Comparison of ENCODE assay signal across 11 cellular contexts in genomic region chr1:211734791-211735190, GRCh38. TPM values are rescaled to one million over a fixed set of nuclear protein-coding genes. Genes with fewer than 3 reads are reported as not detected.
DNase-seq lines count a peak whose midpoint lies in the region; ATAC-seq and TF ChIP-seq lines count a peak whose summit lies in the region.
"Had no signal": no experiment of that assay in that cellular context is flagged by ENCODE, and none has a peak within 500 bp of the region (broad histone marks: within the 10 kb centered on the region; RNA-seq: fewer than 3 reads in every experiment).

No MANE protein-coding gene starts in this region.

- peak overlapping the region; percentile 99 for H3K27ac ChIP-seq in Panc1 (ENCODE audit: low read length)
- no peak overlapping the region for H3K27ac ChIP-seq in left lung

- CTCF ChIA-PET in Panc1 (lab: Charles Lee), result interaction anchor here (0.6 to 1.2 kb wide), 3 partner anchors 29 to 205 kb away, joined by 3 to 17 read pairs (median 6); no protein-coding TSS in a partner anchor

- BruUV-seq in Panc1 (replicated peaks; lab: Mats Ljungman, UMichigan), result no TSS peak

- no peak overlapping the region for H3K27ac Mint-ChIP-seq in stimulated activated naive B cell treated with anti-CD40 and anti-IgM and Interleukin-4, amounts not matched to agents 10 μg/mL and 1 μg/mL and 100 μg/mL, for 72 hours

- DNase-seq in COR-L47 (lab: John Stamatoyannopoulos, UW), result peak; percentile 84
- peak; percentile 61 to 86 (median 85) for DNase-seq in NCI-H1417 (lab: John Stamatoyannopoulos, UW)
- no peak for DNase-seq in Panc1 (ENCODE audit: low read depth, low spot score)
- DNase-seq in left lung, result peak in 1 of 2 donors; percentile 43
- DNase-seq in KBM-7, result no peak
- no peak for DNase-seq in NCI-H82 treated with DMSO at 0.1 percent for 48 hours (lab: John Stamatoyannopoulos, UW; ENCODE audit: unreplicated experiment)
- DNase-seq in stimulated activated naive B cell treated with anti-CD40 and anti-IgM and Interleukin-4, amounts not matched to agents 10 μg/mL and 1 μg/mL and 100 μg/mL, for 72 hours, result no peak
- no peak for DNase-seq in ecto neural progenitor cell (ENCODE audit: low spot score)
- DNase-seq: activated CD4-positive, CD25-positive, alpha-beta regulatory T cell; stimulated activated naive CD8-positive, alpha-beta T cell treated with anti-CD3 and anti-CD28 coated beads, Interleukin-15, Interleukin-2, amounts not matched to agents 100 U/mL and 50 U/mL, for 24 hours had no signal

- H3K9me3 ChIP-seq in Panc1 (ENCODE audit: control insufficient read depth, insufficient read depth, low read depth, low read length), result no peaks in the 10 kb centered on the region
- H3K9me3 ChIP-seq in left lung, result no peaks in the 10 kb centered on the region

- intact Hi-C loops in Panc1 (cut with micrococcal nuclease; ENCODE audit: unreplicated experiment) (loop anchor here (2.0 kb wide), 1 partner anchor 36 kb away; no protein-coding TSS in a partner anchor), left lung (cut with DNase I) (no loop called here)

- H3K4me3 Mint-ChIP-seq in stimulated activated naive B cell treated with anti-CD40 and anti-IgM and Interleukin-4, amounts not matched to agents 10 μg/mL and 1 μg/mL and 100 μg/mL, for 72 hours, result no peak overlapping the region

- peaks cover 23 to 28% of the 10 kb centered on the region in 2 donors for H3K4me1 Mint-ChIP-seq in stimulated activated naive B cell treated with anti-CD40 and anti-IgM and Interleukin-4, amounts not matched to agents 10 μg/mL and 1 μg/mL and 100 μg/mL, for 72 hours

- POLR2A ChIA-PET in Panc1 (lab: Charles Lee), result interaction anchor here (0.6 to 0.7 kb wide), 2 partner anchors 10 to 754 kb away, joined by 3 read pairs; no protein-coding TSS in a partner anchor

- ATAC-seq in Panc1 (peak; percentile 33), left lung (peak; percentile 69)
- ATAC-seq in stimulated activated naive B cell treated with anti-CD40 and anti-IgM and Interleukin-4, amounts not matched to agents 10 μg/mL and 1 μg/mL and 100 μg/mL, for 72 hours (replicated peaks), result no peak
- ATAC-seq: stimulated activated naive CD8-positive, alpha-beta T cell treated with anti-CD3 and anti-CD28 coated beads, Interleukin-15, Interleukin-2, amounts not matched to agents 100 U/mL and 50 U/mL, for 24 hours had no signal

- H3K9me3 Mint-ChIP-seq in stimulated activated naive B cell treated with anti-CD40 and anti-IgM and Interleukin-4, amounts not matched to agents 10 μg/mL and 1 μg/mL and 100 μg/mL, for 72 hours, result no peaks in the 10 kb centered on the region

- in situ Hi-C loops in Panc1 (cut with HindIII; ENCODE audit: low pct_unique_long_range_greater_than_20kb, low sequenced_read_pairs), result no loop called here
- in situ Hi-C loops in KBM-7 (cut with MboI; ENCODE audit: low pct_unique_long_range_greater_than_20kb, low sequenced_read_pairs), result no loop called here

- H3K27me3 ChIP-seq in Panc1 (ENCODE audit: control insufficient read depth, insufficient read depth, low read length) (no peaks in the 10 kb centered on the region), left lung (no peaks in the 10 kb centered on the region)

- H3K4me1 ChIP-seq in Panc1 (ENCODE audit: control insufficient read depth, insufficient read depth, low read length), result peaks cover 69% of the 10 kb centered on the region
- peaks cover 0 to 11% of the 10 kb centered on the region in 2 donors for H3K4me1 ChIP-seq in left lung

- no peaks in the 10 kb centered on the region for H3K36me3 ChIP-seq in Panc1 (ENCODE audit: control insufficient read depth, insufficient read depth, low read length)
- no peaks in the 10 kb centered on the region for H3K36me3 ChIP-seq in left lung

- H3K27me3 Mint-ChIP-seq in stimulated activated naive B cell treated with anti-CD40 and anti-IgM and Interleukin-4, amounts not matched to agents 10 μg/mL and 1 μg/mL and 100 μg/mL, for 72 hours, result peaks cover 0 to 5% of the 10 kb centered on the region in 2 donors

- TF ChIP-seq CTCF in Panc1 (IDR thresholded peaks at IDR 0.05) (no peak), left lung (IDR thresholded peaks at IDR 0.05) (no peak)

- no peaks in the 10 kb centered on the region for H3K36me3 Mint-ChIP-seq in stimulated activated naive B cell treated with anti-CD40 and anti-IgM and Interleukin-4, amounts not matched to agents 10 μg/mL and 1 μg/mL and 100 μg/mL, for 72 hours

- H3K4me3 ChIP-seq in Panc1 (ENCODE audit: low read depth in 2 of 2, low read length in 2 of 2) (peak overlapping the region in 1 of 2 experiments; percentile 37; a peak in 2 of 4 replicates), left lung (no peak overlapping the region)

RNA-seq across cellular contexts. Expression of gene NEK2, which starts 59.4 kb away (rescaled TPM):
- 34.4 TPM for total RNA-seq in Panc1 (2021; ENCODE audit: unreplicated experiment)
- polyA plus RNA-seq in Panc1 (2012; ENCODE audit: insufficient read length), result 11.0 TPM
- total RNA-seq in left lung, result 1 to 10 TPM; 1.3 to 3.8 TPM
- total RNA-seq: cardiac septum had no signal

Comparison
In these comparisons a context has a peak if more than half of its experiments do, and no peak if none do; other contexts are left out.
1. DNase-seq: peak in COR-L47 (single experiment) and NCI-H1417 (3 of 3); none in Panc1 (single experiment), KBM-7 (single experiment), NCI-H82 treated with DMSO at 0.1 percent for 48 hours (single experiment), stimulated activated naive B cell treated with anti-CD40 and anti-IgM and Interleukin-4, amounts not matched to agents 10 μg/mL and 1 μg/mL and 100 μg/mL, for 72 hours (single experiment) and ecto neural progenitor cell (single experiment).
2. ATAC-seq: peak in Panc1 (single experiment) and left lung (single experiment); none in stimulated activated naive B cell treated with anti-CD40 and anti-IgM and Interleukin-4, amounts not matched to agents 10 μg/mL and 1 μg/mL and 100 μg/mL, for 72 hours (0 of 2).